Comparison of ENCODE assay signal across 26 cellular contexts in genomic region chr2:14930441-14930840, GRCh38.
"Had no signal": no experiment of that assay in that cellular context is flagged by ENCODE, and none has a peak within 500 bp of the region (broad histone marks: within the 10 kb centered on the region; RNA-seq: fewer than 3 reads in every experiment).

No MANE protein-coding gene starts in this region.

- H3K36me3 ChIP-seq: left ventricle myocardium inferior, pancreas, right atrium auricular region, right lobe of liver, tibial nerve, upper lobe of left lung, vagina had no signal

- H3K4me1 ChIP-seq: left ventricle myocardium inferior, psoas muscle, right atrium auricular region, right lobe of liver, tibial nerve, upper lobe of left lung, vagina had no signal

- DNase-seq: islet precursor cell; left ventricle myocardium inferior; midbrain; mucosa of descending colon; naive thymus-derived CD4-positive, alpha-beta T cell; nucleus accumbens; pancreas; posterior cingulate gyrus; psoas muscle; right lobe of liver; stimulated activated CD4-positive, alpha-beta T cell treated with anti-CD3 and anti-CD28 coated beads, Interleukin-1b, Interleukin-23, amount 100 ng/mL, for 48 hours; stimulated activated CD4-positive, alpha-beta T cell treated with anti-CD3 and anti-CD28 coated beads, Interleukin-2, amount 100 ng/mL, for 48 hours; stimulated activated CD4-positive, alpha-beta T cell treated with anti-CD3 and anti-CD28 coated beads, Interleukin-4, amount 100 ng/mL, for 4 hours; stimulated activated CD8-positive, alpha-beta memory T cell treated with anti-CD3 and anti-CD28 coated beads, Interleukin-4, amount 100 ng/mL, for 48 hours; stimulated activated naive CD4-positive, alpha-beta T cell treated with Interleukin-2 at 50 U/mL for 16 hours; stimulated activated naive CD8-positive, alpha-beta T cell treated with anti-CD3 and anti-CD28 coated beads, Interleukin-15, amount 100 ng/mL, for 72 hours; substantia nigra; upper lobe of left lung had no signal

- H3K4me2 ChIP-seq: hepatocyte, smooth muscle cell had no signal

- H3K27ac ChIP-seq: hepatocyte, left ventricle myocardium inferior, pancreas, psoas muscle, right atrium auricular region, right lobe of liver, tibial nerve, upper lobe of left lung, vagina had no signal

- H3K4me3 ChIP-seq: hepatocyte, left ventricle myocardium inferior, lung, mucosa of descending colon, pancreas, psoas muscle, right atrium auricular region, right lobe of liver, smooth muscle cell, tibial nerve, upper lobe of left lung, vagina had no signal

- H2AFZ ChIP-seq: hepatocyte had no signal

- H3K9me3 ChIP-seq: left ventricle myocardium inferior, mucosa of descending colon, pancreas, psoas muscle, right atrium auricular region, right lobe of liver, tibial nerve, upper lobe of left lung, vagina had no signal

- H3K79me2 ChIP-seq: hepatocyte had no signal

- H3K27me3 ChIP-seq: hepatocyte, pancreas, right atrium auricular region, right lobe of liver, tibial nerve, upper lobe of left lung, vagina had no signal

- ATAC-seq: mucosa of descending colon; naive thymus-derived CD4-positive, alpha-beta T cell; natural killer cell treated with Interleukin-12 subunit alpha and Interleukin-12 subunit beta and Interleukin-15 and Interleukin-18, amount 100 ng/mL, for 72 hours; psoas muscle; right lobe of liver; stimulated activated memory B cell treated with anti-CD40 and anti-IgM and Interleukin-4, amounts not matched to agents 10 μg/mL and 1 μg/mL and 100 μg/mL, for 72 hours; stimulated activated naive CD8-positive, alpha-beta T cell treated with anti-CD3 and anti-CD28 coated beads, Interleukin-15, amount 100 ng/mL, for 72 hours had no signal
